24 cellular contexts compared by ENCODE assay signal in the genomic region with DNA sequence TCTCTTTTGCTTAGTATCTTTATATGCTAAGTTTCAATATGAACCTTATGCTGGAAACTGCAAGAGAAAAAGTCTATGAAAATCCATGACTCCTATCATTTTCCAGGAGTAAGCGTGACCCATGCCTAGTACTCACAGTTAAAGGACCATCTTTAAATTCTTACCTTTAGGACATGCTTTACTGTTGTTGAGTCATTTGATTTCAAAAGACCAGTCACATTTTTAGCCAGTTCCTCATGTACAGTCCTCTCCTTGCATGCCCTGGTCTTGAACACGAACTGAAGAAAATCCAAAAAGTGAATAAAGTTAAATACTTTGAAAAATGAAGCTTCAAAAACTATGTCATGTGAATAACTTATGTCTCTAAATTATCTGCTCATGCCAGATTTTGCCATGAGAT.
"Had no signal": no experiment of that assay in that cellular context is flagged by ENCODE, and none has a peak within 500 bp of the region (broad histone marks: within the 10 kb centered on the region; RNA-seq: fewer than 3 reads in every experiment).

No MANE protein-coding gene starts in this region.

- FAIRE-seq: endothelial cell of umbilical vein, frontal cortex had no signal

- H3K4me1 ChIP-seq: heart left ventricle, parathyroid adenoma, tibial nerve, upper lobe of right lung, vagina had no signal

- H3K4me1 Mint-ChIP-seq: endodermal cell, nephron progenitor cell had no signal

- H3K9me3 ChIP-seq: heart left ventricle, psoas muscle, testis, tibial nerve, upper lobe of right lung, vagina had no signal

- H3K4me3 ChIP-seq: coronary artery, heart left ventricle, lung, psoas muscle, skin epidermis, testis, tibial nerve, upper lobe of right lung, vagina had no signal

- H3K4me3 Mint-ChIP-seq: endodermal cell; nephron progenitor cell; stimulated activated naive CD8-positive, alpha-beta T cell treated with anti-CD3 and anti-CD28 coated beads, Interleukin-15, Interleukin-2, amounts not matched to agents 100 ng/mL and 50 ng/mL, for 24 hours had no signal

- DNase-seq: effector CD4-positive, alpha-beta T cell; endodermal cell; heart left ventricle; hippocampal formation; left colon; left ventricle myocardium superior; mesenchymal stem cell; midbrain; nephron progenitor cell; psoas muscle; stimulated activated CD4-positive, alpha-beta T cell treated with anti-CD3 and anti-CD28 coated beads, Interleukin-2, amount 100 ng/mL, for 24 hours; stimulated activated CD4-positive, alpha-beta T cell treated with anti-CD3 and anti-CD28 coated beads, Interleukin-4, amount 100 ng/mL, for 4 hours; testis; upper lobe of right lung had no signal

- H3K27ac Mint-ChIP-seq: endodermal cell, nephron progenitor cell had no signal

- H3K27me3 ChIP-seq: heart left ventricle, testis, tibial nerve, upper lobe of right lung, vagina had no signal

- H3K27me3 Mint-ChIP-seq: stimulated activated naive CD8-positive, alpha-beta T cell treated with anti-CD3 and anti-CD28 coated beads, Interleukin-15, Interleukin-2, amounts not matched to agents 100 ng/mL and 50 ng/mL, for 24 hours had no signal

- ATAC-seq: heart left ventricle, left colon, left ventricle myocardium superior, psoas muscle, sciatic nerve, upper lobe of right lung had no signal

- H3K9me3 Mint-ChIP-seq: endodermal cell; nephron progenitor cell; stimulated activated naive CD8-positive, alpha-beta T cell treated with anti-CD3 and anti-CD28 coated beads, Interleukin-15, Interleukin-2, amounts not matched to agents 100 ng/mL and 50 ng/mL, for 24 hours had no signal

- H3K27ac ChIP-seq: coronary artery, heart left ventricle, parathyroid adenoma, psoas muscle, skin epidermis, testis, tibial nerve, upper lobe of right lung, vagina had no signal
